In the genomic region with DNA sequence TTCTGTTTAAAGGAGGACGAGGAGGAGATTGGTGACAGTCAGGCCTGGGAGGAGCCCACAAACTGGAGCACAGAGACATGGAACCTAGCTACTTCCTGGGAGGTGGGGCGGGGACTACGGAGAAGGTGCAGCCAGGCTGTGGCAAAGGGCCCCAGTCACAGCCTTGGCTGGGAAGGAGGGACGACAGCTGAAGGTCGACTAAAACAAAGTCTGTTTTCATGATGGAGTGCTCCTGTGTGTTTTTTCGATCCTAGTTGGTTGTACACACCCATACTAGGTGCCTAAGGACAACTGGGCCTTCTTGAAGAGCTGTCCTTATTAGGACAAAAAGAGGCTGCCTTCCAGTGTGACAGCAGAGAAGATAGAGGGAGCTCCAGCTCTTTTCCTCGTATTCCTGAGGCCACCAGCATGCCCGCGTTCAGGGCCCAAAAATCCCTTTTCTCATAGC, we compare ENCODE assay signal across 8 cellular contexts. TPM values are rescaled to one million over a fixed set of nuclear protein-coding genes. Genes with fewer than 3 reads are reported as not detected.
DNase-seq lines count a peak whose midpoint lies in the region; ATAC-seq lines count a peak whose summit lies in the region.

No MANE protein-coding gene starts in this region.

- H3K27ac Mint-ChIP-seq in natural killer cell treated with Interleukin-12 subunit alpha and Interleukin-12 subunit beta and Interleukin-15 and Interleukin-18, amount 100 ng/mL, for 72 hours: peak overlapping the region; percentile 35 to 99

- H3K36me3 Mint-ChIP-seq in natural killer cell treated with Interleukin-12 subunit alpha and Interleukin-12 subunit beta and Interleukin-15 and Interleukin-18, amount 100 ng/mL, for 72 hours: peaks cover 6% of the 10 kb centered on the region

- peak overlapping the region; percentile 58 for H3K4me3 Mint-ChIP-seq in natural killer cell treated with Interleukin-12 subunit alpha and Interleukin-12 subunit beta and Interleukin-15 and Interleukin-18, amount 100 ng/mL, for 72 hours

- peaks cover 72 to 73% of the 10 kb centered on the region in 2 donors for H3K4me1 Mint-ChIP-seq in natural killer cell treated with Interleukin-12 subunit alpha and Interleukin-12 subunit beta and Interleukin-15 and Interleukin-18, amount 100 ng/mL, for 72 hours (ENCODE audit: low read depth in 2 of 2)

- DNase-seq in COR-L47 (lab: John Stamatoyannopoulos, UW) (peak; percentile 9), LHCN-M2 (ENCODE audit: low read depth) (peak; percentile 56), dedifferentiated amniotic fluid mesenchymal stem cell (ENCODE audit: extremely low spot score) (peak; percentile 33), NCI-H2081 treated with DMSO at 0.1 percent for 48 hours (lab: John Stamatoyannopoulos, UW) (no peak)
- no peak for DNase-seq in natural killer cell treated with Interleukin-12 subunit alpha and Interleukin-12 subunit beta and Interleukin-15 and Interleukin-18, amount 100 ng/mL, for 72 hours (ENCODE audit: low spot score)

- no peak for ATAC-seq in natural killer cell treated with Interleukin-12 subunit alpha and Interleukin-12 subunit beta and Interleukin-15 and Interleukin-18, amount 100 ng/mL, for 72 hours
- ATAC-seq in HG03159 (IDR thresholded peaks at IDR 0.05; ENCODE audit: unreplicated experiment) (no peak), HG02642 (IDR thresholded peaks at IDR 0.05; ENCODE audit: poor library complexity, unreplicated experiment) (no peak), HG03045 (IDR thresholded peaks at IDR 0.05; ENCODE audit: unreplicated experiment) (no peak)

- no peaks in the 10 kb centered on the region for H3K27me3 Mint-ChIP-seq in natural killer cell treated with Interleukin-12 subunit alpha and Interleukin-12 subunit beta and Interleukin-15 and Interleukin-18, amount 100 ng/mL, for 72 hours

- H3K9me3 Mint-ChIP-seq in natural killer cell treated with Interleukin-12 subunit alpha and Interleukin-12 subunit beta and Interleukin-15 and Interleukin-18, amount 100 ng/mL, for 72 hours: no peaks in the 10 kb centered on the region

RNA-seq across cellular contexts. Expression of a gene that starts 2.9 kb away (rescaled TPM):
- 11.1 and 13.3 TPM in 2 replicates for total RNA-seq in LHCN-M2 (2014; rRNA removed)
- polyA plus RNA-seq in LHCN-M2 (2012): 36.5 TPM
- total RNA-seq in natural killer cell treated with Interleukin-12 subunit alpha and Interleukin-12 subunit beta and Interleukin-15 and Interleukin-18, amount 100 ng/mL, for 72 hours: 10 to 100 TPM; 12.0 to 21.5 TPM

RNA-seq across cellular contexts. Expression of a gene that starts 3.2 kb away (rescaled TPM):
- 5,651 and 6,728 TPM in 2 replicates for total RNA-seq in LHCN-M2 (2014; rRNA removed)
- polyA plus RNA-seq in LHCN-M2 (2012): 16.9 TPM
- total RNA-seq in natural killer cell treated with Interleukin-12 subunit alpha and Interleukin-12 subunit beta and Interleukin-15 and Interleukin-18, amount 100 ng/mL, for 72 hours: 1,000 to 10,000 TPM; 3,856 to 4,437 TPM

RNA-seq across cellular contexts. Expression of a gene that starts 4.0 kb away (rescaled TPM):
- total RNA-seq in LHCN-M2 (2014; rRNA removed): 4.4 and 4.5 TPM in 2 replicates
- polyA plus RNA-seq in LHCN-M2 (2012): 1.6 TPM
- total RNA-seq in natural killer cell treated with Interleukin-12 subunit alpha and Interleukin-12 subunit beta and Interleukin-15 and Interleukin-18, amount 100 ng/mL, for 72 hours: 10 to 100 TPM in 1 of 2 donors, 1 to 10 TPM in 1; 4.6 to 14.2 TPM

RNA-seq across cellular contexts. Expression of a gene that starts 10.3 kb away (rescaled TPM):
- 0.26 and 0.63 TPM in 2 replicates for total RNA-seq in LHCN-M2 (2014; rRNA removed)
- polyA plus RNA-seq in LHCN-M2 (2012): 0.09 TPM
- total RNA-seq in natural killer cell treated with Interleukin-12 subunit alpha and Interleukin-12 subunit beta and Interleukin-15 and Interleukin-18, amount 100 ng/mL, for 72 hours: 1 to 10 TPM; 3.5 to 7.1 TPM

RNA-seq across cellular contexts. Expression of a gene that starts 12.7 kb away (rescaled TPM):
- total RNA-seq in LHCN-M2 (2014; rRNA removed): 2.4 and 3.8 TPM in 2 replicates
- polyA plus RNA-seq in LHCN-M2 (2012): 3.3 TPM
- not detected for total RNA-seq in natural killer cell treated with Interleukin-12 subunit alpha and Interleukin-12 subunit beta and Interleukin-15 and Interleukin-18, amount 100 ng/mL, for 72 hours

Comparison
In these comparisons a context has a peak if more than half of its experiments do, and no peak if none do; other contexts are left out.
1. DNase-seq: peak in COR-L47 (single experiment), LHCN-M2 (single experiment) and dedifferentiated amniotic fluid mesenchymal stem cell (single experiment); none in natural killer cell treated with Interleukin-12 subunit alpha and Interleukin-12 subunit beta and Interleukin-15 and Interleukin-18, amount 100 ng/mL, for 72 hours (single experiment) and NCI-H2081 treated with DMSO at 0.1 percent for 48 hours (single experiment).